Comparison of ENCODE assay signal across 14 cellular contexts in genomic region chr17:47713980-47714689, GRCh38. TPM values are rescaled to one million over a fixed set of nuclear protein-coding genes. Genes with fewer than 3 reads are reported as not detected.
DNase-seq lines count a peak whose midpoint lies in the region; ATAC-seq and TF ChIP-seq lines count a peak whose summit lies in the region.
"Had no signal": no experiment of that assay in that cellular context is flagged by ENCODE, and none has a peak within 500 bp of the region (broad histone marks: within the 10 kb centered on the region; RNA-seq: fewer than 3 reads in every experiment).

No MANE protein-coding gene starts in this region.

- POLR2A ChIA-PET in CD4-positive, alpha-beta memory T cell (lab: Charles Lee; ENCODE audit: partially characterized antibody): interaction anchor here (1.2 to 1.4 kb wide), 2 partner anchors 10 to 19 kb away, joined by 4 read pairs; partner anchors contain the start of gene TBX21
- POLR2A ChIA-PET in OCI-LY7 (lab: Charles Lee): no interaction called here

- no peaks in the 10 kb centered on the region for H3K36me3 ChIP-seq in CD4-positive, alpha-beta memory T cell (ENCODE audit: insufficient read depth, low read length)
- no peaks in the 10 kb centered on the region for H3K36me3 ChIP-seq in OCI-LY7 (ENCODE audit: insufficient read depth, low read length)
- H3K36me3 ChIP-seq: ovary had no signal

- peak overlapping the region in 4 of 8 donors; percentile 35 to 54 (median 51) for H3K4me3 Mint-ChIP-seq in CD4-positive, alpha-beta memory T cell

- H3K4me1 Mint-ChIP-seq in CD4-positive, alpha-beta memory T cell: peaks cover 33 to 78% (median 58%) of the 10 kb centered on the region in 4 donors

- CTCF ChIA-PET in CD4-positive, alpha-beta memory T cell (lab: Charles Lee; ENCODE audit: partially characterized antibody): interaction anchor here (1.1 to 8.2 kb wide), 3 partner anchors 15 to 89 kb away, joined by 4 to 118 read pairs (median 4); no protein-coding TSS in a partner anchor
- CTCF ChIA-PET in OCI-LY7 (lab: Charles Lee; ENCODE audit: unreplicated experiment): no interaction called here

- no peaks in the 10 kb centered on the region for H3K27me3 Mint-ChIP-seq in CD4-positive, alpha-beta memory T cell

- peaks cover 43% of the 10 kb centered on the region for H3K4me1 ChIP-seq in CD4-positive, alpha-beta memory T cell (ENCODE audit: insufficient read depth, low read length)
- peaks cover 9% of the 10 kb centered on the region for H3K4me1 ChIP-seq in OCI-LY7 (ENCODE audit: insufficient read depth, low read length, poor library complexity, severe bottlenecking)

- H2AFZ ChIP-seq in OCI-LY7 (ENCODE audit: low read length): no peak overlapping the region

- no peaks in the 10 kb centered on the region for H3K79me2 ChIP-seq in OCI-LY7 (ENCODE audit: insufficient read depth, low read depth, low read length)

- peak in 1 of 5 donors; percentile 33 for DNase-seq in CD4-positive, alpha-beta memory T cell
- DNase-seq in OCI-LY7 (ENCODE audit: low spot score): no peak
- DNase-seq in iPS-NIHi7 (ENCODE audit: extremely low spot score): peak; percentile 73
- DNase-seq in activated CD8-positive, alpha-beta memory T cell treated with anti-CD3 and anti-CD28 coated beads for 24 hours: no peak
- no peak for DNase-seq in NCI-H1694 (lab: John Stamatoyannopoulos, UW)
- DNase-seq: dorsolateral prefrontal cortex, mesendoderm, NCI-H1092 treated with DMSO at 0.1 percent for 48 hours, ovary had no signal

- no peaks in the 10 kb centered on the region for H3K9me3 Mint-ChIP-seq in CD4-positive, alpha-beta memory T cell
- H3K9me3 Mint-ChIP-seq: CD4-positive, CD25-positive, alpha-beta regulatory T cell had no signal

- H3K27ac Mint-ChIP-seq in CD4-positive, alpha-beta memory T cell: peak overlapping the region in 5 of 7 donors; percentile 32 to 68 (median 54)

- no peaks in the 10 kb centered on the region for H3K27me3 ChIP-seq in CD4-positive, alpha-beta memory T cell (ENCODE audit: insufficient read depth, low read length)
- H3K27me3 ChIP-seq: ascending aorta, ovary had no signal

- ATAC-seq in HG03457 (IDR thresholded peaks at IDR 0.05; ENCODE audit: unreplicated experiment) (no peak), GM18502 (IDR thresholded peaks at IDR 0.05; ENCODE audit: poor library complexity, unreplicated experiment) (no peak)

- H3K9me2 ChIP-seq in OCI-LY7 (ENCODE audit: insufficient read depth, low read length): no peaks in the 10 kb centered on the region

- no peak overlapping the region for H3K4me2 ChIP-seq in OCI-LY7 (ENCODE audit: low read length)

- no peak overlapping the region for H3K4me3 ChIP-seq in CD4-positive, alpha-beta memory T cell (ENCODE audit: low read length in 2 of 2)
- no peak overlapping the region for H3K4me3 ChIP-seq in OCI-LY7 (ENCODE audit: low read depth, low read length, poor library complexity, severe bottlenecking)
- H3K4me3 ChIP-seq: ascending aorta, dorsolateral prefrontal cortex, ovary had no signal

- H4K20me1 ChIP-seq in OCI-LY7 (ENCODE audit: insufficient read depth, low read length): no peaks in the 10 kb centered on the region

- no peaks in the 10 kb centered on the region for H3K9me3 ChIP-seq in CD4-positive, alpha-beta memory T cell (ENCODE audit: control insufficient read depth in 1 of 2, low read length in 2 of 2)
- H3K9me3 ChIP-seq in OCI-LY7 (ENCODE audit: low read length): no peaks in the 10 kb centered on the region
- H3K9me3 ChIP-seq: ascending aorta, ovary had no signal

- BruUV-seq in OCI-LY7 (replicated peaks; lab: Mats Ljungman, UMichigan): no TSS peak

- H3K27ac ChIP-seq in CD4-positive, alpha-beta memory T cell (ENCODE audit: low read depth, low read length): no peak overlapping the region
- no peak overlapping the region for H3K27ac ChIP-seq in OCI-LY7 (ENCODE audit: low read depth, low read length, poor library complexity, severe bottlenecking)
- H3K27ac ChIP-seq: ascending aorta, dorsolateral prefrontal cortex, ovary had no signal

- H3K36me3 Mint-ChIP-seq in CD4-positive, alpha-beta memory T cell: peaks cover 0 to 5% of the 10 kb centered on the region in 2 donors

- TF ChIP-seq CTCF in GM12872 (IDR thresholded peaks at IDR 0.05; ENCODE audit: insufficient read depth, low read depth, low read length) (peak; percentile 29; the same call in 1 of the 3 replicates), OCI-LY7 (conservative IDR thresholded peaks at IDR 0.05; ENCODE audit: low read length) (peak; percentile 40; the same call in 1 of the 2 replicates)

- intact Hi-C loops in CD4-positive, alpha-beta memory T cell (cut with micrococcal nuclease): no loop called here
- intact Hi-C loops in OCI-LY7 (cut with micrococcal nuclease; ENCODE audit: unreplicated experiment): no loop called here

RNA-seq across cellular contexts. Expression of gene TBX21, which starts 18.9 kb away (rescaled TPM):
- 10 to 100 TPM; 15.8 to 17.9 TPM for total RNA-seq in CD4-positive, alpha-beta memory T cell
- polyA plus RNA-seq in CD4-positive, alpha-beta memory T cell: 10 to 100 TPM in 1 of 2 donors, 1 to 10 TPM in 1; 6.8 to 11.5 TPM
- total RNA-seq in OCI-LY7 (2014; rRNA removed; shearing (Covaris generic)): not detected in 2 replicates
- total RNA-seq in OCI-LY7 (2022): not detected in 2 replicates
- total RNA-seq: ascending aorta had no signal

RNA-seq across cellular contexts. Expression of gene TBKBP1, which starts 20.2 kb away (rescaled TPM):
- total RNA-seq in CD4-positive, alpha-beta memory T cell: 1 to 10 TPM; 6.7 to 7.4 TPM
- under 1 TPM; 0.49 to 0.68 TPM for polyA plus RNA-seq in CD4-positive, alpha-beta memory T cell
- 8.3 and 15.0 TPM in 2 replicates for total RNA-seq in OCI-LY7 (2014; rRNA removed; shearing (Covaris generic))
- 15.2 and 16.0 TPM in 2 replicates for total RNA-seq in OCI-LY7 (2022)

Comparison
In these comparisons a context has a peak if more than half of its experiments do, and no peak if none do; other contexts are left out.
1. RNA of gene TBX21, which starts 18.9 kb away (total RNA-seq): 15.8 to 17.9 TPM in CD4-positive, alpha-beta memory T cell; not detected in OCI-LY7; every median in the first group is over 10 times any median in the second.